ENCODE assay signal across 8 cellular contexts in genomic region chr2:74552914-74553811, GRCh38. TPM values are rescaled to one million over a fixed set of nuclear protein-coding genes. Genes with fewer than 3 reads are reported as not detected.
A peak's percentile ranks its signal among the peaks of the same experiment; 100 is the strongest.
DNase-seq lines count a peak whose midpoint lies in the region; ATAC-seq and TF ChIP-seq lines count a peak whose summit lies in the region.

No MANE protein-coding gene starts in this region.

- H3K4me1 Mint-ChIP-seq in activated T-cell treated with anti-CD3 and anti-CD28 coated beads, Interleukin-2, amount 50 U/mL, for 4 hours (ENCODE audit: low read depth), result peaks cover 9% of the 10 kb centered on the region

- no peaks in the 10 kb centered on the region for H3K9me3 Mint-ChIP-seq in activated T-cell treated with anti-CD3 and anti-CD28 coated beads, Interleukin-2, amount 50 U/mL, for 4 hours

- H3K27me3 ChIP-seq in SJCRH30, result no peaks in the 10 kb centered on the region

- H3K27me3 Mint-ChIP-seq in activated T-cell treated with anti-CD3 and anti-CD28 coated beads, Interleukin-2, amount 50 U/mL, for 4 hours (ENCODE audit: low read depth), result peaks cover 32% of the 10 kb centered on the region

- H3K9me3 ChIP-seq in SJCRH30 (replicated peaks), result no peaks in the 10 kb centered on the region

- no peaks in the 10 kb centered on the region for H3K36me3 ChIP-seq in SJCRH30

- peak overlapping the region; percentile 47; the same call in 1 of the 2 replicates for H3K27ac ChIP-seq in SJCRH30

- H3K4me3 ChIP-seq in SJCRH30 (peak overlapping the region; percentile 61), fibroblast of pulmonary artery (replicated peaks; ENCODE audit: low read depth, low read length) (peak overlapping the region; percentile 95)

- H3K36me3 Mint-ChIP-seq in activated T-cell treated with anti-CD3 and anti-CD28 coated beads, Interleukin-2, amount 50 U/mL, for 4 hours (ENCODE audit: insufficient read depth), result no peaks in the 10 kb centered on the region

- TF ChIP-seq CTCF in fibroblast of pulmonary artery (IDR thresholded peaks at IDR 0.05; ENCODE audit: low read length, missing control alignments), result no peak

- DNase-seq in activated T-cell treated with anti-CD3 and anti-CD28 coated beads, Interleukin-2, amount 50 U/mL, for 4 hours, result no peak
- no peak for DNase-seq in activated T-cell treated with anti-CD3 and anti-CD28 coated beads, Interleukin-2, amount 50 U/mL, for 48 hours
- DNase-seq in SJCRH30 (peak; percentile 47 to 62), fibroblast of pulmonary artery (ENCODE audit: low read depth) (no peak), retina (peak; percentile 84), middle frontal gyrus (ENCODE audit: extremely low spot score, low spot score) (no peak)

- peak overlapping the region; percentile 76 for H3K4me3 Mint-ChIP-seq in activated T-cell treated with anti-CD3 and anti-CD28 coated beads, Interleukin-2, amount 50 U/mL, for 4 hours

- H3K4me1 ChIP-seq in SJCRH30, result peaks cover 14% of the 10 kb centered on the region

- ATAC-seq in activated T-cell treated with anti-CD3 and anti-CD28 coated beads, Interleukin-2, amount 50 U/mL, for 4 hours, result no peak
- ATAC-seq in HG03439 (IDR thresholded peaks at IDR 0.05; ENCODE audit: unreplicated experiment), result no peak
- no peak for ATAC-seq in HG03039 (IDR thresholded peaks at IDR 0.05; ENCODE audit: unreplicated experiment)

RNA-seq across cellular contexts. Expression of gene LOXL3, which starts 0.6 kb away (rescaled TPM):
- 1 to 10 TPM in 1 of 3 donors, under 1 TPM in 2; 0.49 to 1.0 (median 0.99) TPM for total RNA-seq in activated T-cell treated with anti-CD3 and anti-CD28 coated beads, Interleukin-2, amount 50 U/mL, for 4 hours
- total RNA-seq in SJCRH30 (2014; rRNA removed; shearing (Covaris generic)), result 16.8 and 19.0 TPM in 2 replicates

RNA-seq across cellular contexts. Expression of gene DOK1, which starts 1.4 kb away (rescaled TPM):
- total RNA-seq in activated T-cell treated with anti-CD3 and anti-CD28 coated beads, Interleukin-2, amount 50 U/mL, for 4 hours, result 10 to 100 TPM; 24.1 to 27.9 (median 25.9) TPM
- 1.7 and 4.4 TPM in 2 replicates for total RNA-seq in SJCRH30 (2014; rRNA removed; shearing (Covaris generic))

RNA-seq across cellular contexts. Expression of gene HTRA2, which starts 23.4 kb away (rescaled TPM):
- total RNA-seq in activated T-cell treated with anti-CD3 and anti-CD28 coated beads, Interleukin-2, amount 50 U/mL, for 4 hours, result 10 to 100 TPM; 46.2 to 54.6 (median 50.5) TPM
- total RNA-seq in SJCRH30 (2014; rRNA removed; shearing (Covaris generic)), result 42.6 and 46.3 TPM in 2 replicates

RNA-seq across cellular contexts. Expression of gene AUP1, which starts 23.7 kb away (rescaled TPM):
- total RNA-seq in activated T-cell treated with anti-CD3 and anti-CD28 coated beads, Interleukin-2, amount 50 U/mL, for 4 hours, result 100 to 1,000 TPM; 200 to 204 (median 203) TPM
- 125 and 132 TPM in 2 replicates for total RNA-seq in SJCRH30 (2014; rRNA removed; shearing (Covaris generic))

RNA-seq across cellular contexts. Expression of gene DQX1, which starts 27.1 kb away (rescaled TPM):
- under 1 TPM; 0.28 to 0.34 (median 0.30) TPM for total RNA-seq in activated T-cell treated with anti-CD3 and anti-CD28 coated beads, Interleukin-2, amount 50 U/mL, for 4 hours
- total RNA-seq in SJCRH30 (2014; rRNA removed; shearing (Covaris generic)), result 0.30 and 0.61 TPM in 2 replicates

Comparison
In these comparisons a context has a peak if more than half of its experiments do, and no peak if none do; other contexts are left out.
1. DNase-seq: peak in SJCRH30 (2 of 2) and retina (single experiment); none in activated T-cell treated with anti-CD3 and anti-CD28 coated beads, Interleukin-2, amount 50 U/mL, for 4 hours (single experiment), activated T-cell treated with anti-CD3 and anti-CD28 coated beads, Interleukin-2, amount 50 U/mL, for 48 hours (0 of 2), fibroblast of pulmonary artery (single experiment) and middle frontal gyrus (single experiment).